In the genomic region with DNA sequence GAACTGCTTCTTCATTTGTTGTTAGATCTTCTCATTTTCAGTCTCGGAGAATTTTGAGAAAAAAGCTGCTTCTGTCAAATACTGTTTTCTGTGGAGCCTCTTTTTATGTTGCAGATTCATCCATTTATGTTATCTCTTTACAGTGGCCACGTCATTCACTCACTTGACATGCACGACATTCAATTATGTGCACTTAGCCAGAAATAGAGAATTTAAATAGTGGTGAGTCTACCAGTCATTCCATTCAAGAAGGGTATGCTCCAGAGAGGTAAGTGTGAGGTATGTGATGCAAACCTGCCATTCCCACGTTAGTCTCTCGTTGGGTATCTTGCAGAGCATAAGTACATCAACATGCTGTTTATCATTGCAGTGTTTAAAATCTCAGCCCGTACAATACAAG, we compare ENCODE assay signal across 11 cellular contexts. TPM values are rescaled to one million over a fixed set of nuclear protein-coding genes. Genes with fewer than 3 reads are reported as not detected.
DNase-seq lines count a peak whose midpoint lies in the region; ATAC-seq, FAIRE-seq and TF ChIP-seq lines count a peak whose summit lies in the region.
"Had no signal": no experiment of that assay in that cellular context is flagged by ENCODE, and none has a peak within 500 bp of the region (broad histone marks: within the 10 kb centered on the region; RNA-seq: fewer than 3 reads in every experiment).

No MANE protein-coding gene starts in this region.

- H3K4me3 Mint-ChIP-seq in activated naive CD4-positive, alpha-beta T cell treated with anti-CD3 and anti-CD28 coated beads, Interleukin-2, amount 10 ng/mL, durations not matched to agents 7 days and 5 days = no peak overlapping the region
- peak overlapping the region; percentile 47 for H3K4me3 Mint-ChIP-seq in stimulated activated naive CD8-positive, alpha-beta T cell treated with anti-CD3 and anti-CD28 coated beads, Interleukin-15, Interleukin-2, amounts not matched to agents 100 ng/mL and 50 ng/mL, for 24 hours
- no peak overlapping the region for H3K4me3 Mint-ChIP-seq in CD8-positive, alpha-beta T cell
- no peak overlapping the region for H3K4me3 Mint-ChIP-seq in Calu3 (ENCODE audit: low read depth, unreplicated experiment)

- H3K27ac ChIP-seq in GM12878 (ENCODE audit: control insufficient read depth, insufficient read depth) = peak overlapping the region; percentile 85
- H3K27ac ChIP-seq in CD8-positive, alpha-beta T cell (ENCODE audit: low read depth, low read length) = no peak overlapping the region

- peak overlapping the region; percentile 12 for H3K27ac Mint-ChIP-seq in activated naive CD4-positive, alpha-beta T cell treated with anti-CD3 and anti-CD28 coated beads, Interleukin-2, amount 10 ng/mL, durations not matched to agents 7 days and 5 days
- H3K27ac Mint-ChIP-seq in stimulated activated naive CD8-positive, alpha-beta T cell treated with anti-CD3 and anti-CD28 coated beads, Interleukin-15, Interleukin-2, amounts not matched to agents 100 ng/mL and 50 ng/mL, for 24 hours = peak overlapping the region; percentile 90
- no peak overlapping the region for H3K27ac Mint-ChIP-seq in CD8-positive, alpha-beta T cell
- no peak overlapping the region for H3K27ac Mint-ChIP-seq in Calu3 (ENCODE audit: unreplicated experiment)

- RAD21 ChIA-PET in GM12878 (lab: Charles Lee; ENCODE audit: unreplicated experiment) = interaction anchor here (0.7 to 5.7 kb wide), 8 partner anchors 26 to 333 kb away, joined by 3 to 42 read pairs (median 4); no protein-coding TSS in a partner anchor

- CTCF ChIA-PET in activated naive CD4-positive, alpha-beta T cell treated with anti-CD3 and anti-CD28 coated beads, Interleukin-2, amount 10 ng/mL, durations not matched to agents 7 days and 5 days (lab: Charles Lee) = interaction anchor here (1.1 to 1.2 kb wide), 2 partner anchors 28 to 120 kb away, joined by 4 to 6 read pairs; a partner anchor contains a TSS
- CTCF ChIA-PET in GM12878 (lab: Yijun Ruan, JAX) (interaction anchor here (0.8 to 2.3 kb wide), 10 partner anchors 8 to 375 kb away, joined by 3 to 8 read pairs (median 4); a partner anchor contains a TSS), Calu3 (lab: Charles Lee) (no interaction called here)
- CTCF ChIA-PET in CD8-positive, alpha-beta T cell (lab: Charles Lee) = interaction anchor here (1.5 kb wide), 1 partner anchor 173 kb away, joined by 4 read pairs; no protein-coding TSS in a partner anchor

- no peak for FAIRE-seq in GM12878 (lab: Jason Lieb, UNC)

- no peak for TF ChIP-seq EP300 in GM12878 (IDR thresholded peaks at IDR 0.05; ENCODE audit: borderline replicate concordance in 1 of 2, control insufficient read depth in 1 of 2, low read depth in 2 of 2, low read length in 2 of 2)

- no peaks in the 10 kb centered on the region for H3K9me3 Mint-ChIP-seq in activated naive CD4-positive, alpha-beta T cell treated with anti-CD3 and anti-CD28 coated beads, Interleukin-2, amount 10 ng/mL, durations not matched to agents 7 days and 5 days
- H3K9me3 Mint-ChIP-seq in stimulated activated naive CD8-positive, alpha-beta T cell treated with anti-CD3 and anti-CD28 coated beads, Interleukin-15, Interleukin-2, amounts not matched to agents 100 ng/mL and 50 ng/mL, for 24 hours = no peaks in the 10 kb centered on the region
- no peaks in the 10 kb centered on the region for H3K9me3 Mint-ChIP-seq in CD8-positive, alpha-beta T cell
- H3K9me3 Mint-ChIP-seq in Calu3 (ENCODE audit: low read depth, unreplicated experiment) = no peaks in the 10 kb centered on the region

- H4K20me1 ChIP-seq in GM12878 (ENCODE audit: control insufficient read depth, insufficient read depth) = no peaks in the 10 kb centered on the region

- ATAC-seq in HG03439 (IDR thresholded peaks at IDR 0.05; ENCODE audit: unreplicated experiment) = peak; percentile 45
- peak; percentile 55 for ATAC-seq in GM12878
- no peak for ATAC-seq in CD8-positive, alpha-beta T cell

- no peak overlapping the region for H2AFZ ChIP-seq in GM12878 (ENCODE audit: control insufficient read depth, low read depth, low read length)

- intact Hi-C loops in GM12878 (cut with micrococcal nuclease; ENCODE audit: unreplicated experiment) (no loop called here), Calu3 (cut with micrococcal nuclease; ENCODE audit: unreplicated experiment) (no loop called here)
- intact Hi-C loops in CD8-positive, alpha-beta T cell (cut with DNase I, micrococcal nuclease) = no loop called here

- SMC1A ChIA-PET in GM12878 (lab: Charles Lee; ENCODE audit: uncharacterized antibody, unreplicated experiment) = interaction anchor here (0.6 to 2.8 kb wide), 16 partner anchors 8 to 327 kb away, joined by 3 to 9 read pairs (median 4); no protein-coding TSS in a partner anchor

- no peaks in the 10 kb centered on the region for H3K27me3 Mint-ChIP-seq in activated naive CD4-positive, alpha-beta T cell treated with anti-CD3 and anti-CD28 coated beads, Interleukin-2, amount 10 ng/mL, durations not matched to agents 7 days and 5 days
- no peaks in the 10 kb centered on the region for H3K27me3 Mint-ChIP-seq in stimulated activated naive CD8-positive, alpha-beta T cell treated with anti-CD3 and anti-CD28 coated beads, Interleukin-15, Interleukin-2, amounts not matched to agents 100 ng/mL and 50 ng/mL, for 24 hours
- no peaks in the 10 kb centered on the region for H3K27me3 Mint-ChIP-seq in CD8-positive, alpha-beta T cell (ENCODE audit: low read depth)
- no peaks in the 10 kb centered on the region for H3K27me3 Mint-ChIP-seq in Calu3 (ENCODE audit: unreplicated experiment)

- no peak for DNase-seq in activated naive CD4-positive, alpha-beta T cell treated with anti-CD3 and anti-CD28 coated beads, Interleukin-2, amount 10 ng/mL, durations not matched to agents 7 days and 5 days
- DNase-seq in activated naive CD4-positive, alpha-beta T cell treated with Interleukin-2 at 50 U/mL for 16 hours = no peak
- DNase-seq in GM12878 (ENCODE audit: low read depth, low spot score) (no peak), midbrain (lab: John Stamatoyannopoulos, UW) (no peak), Calu3 (no peak)
- no peak for DNase-seq in CD8-positive, alpha-beta T cell
- DNase-seq: AML-193; SHP77 treated with DMSO at 0.1 percent for 48 hours; stimulated activated naive CD4-positive, alpha-beta T cell had no signal

- H3K79me2 ChIP-seq in GM12878 (ENCODE audit: control insufficient read depth, insufficient read depth, low read length) = peaks cover 94% of the 10 kb centered on the region

- peaks cover 26% of the 10 kb centered on the region for H3K4me1 ChIP-seq in GM12878 (ENCODE audit: control insufficient read depth, insufficient read depth, low read length)
- H3K4me1 ChIP-seq in CD8-positive, alpha-beta T cell (ENCODE audit: insufficient read depth, low read length) = no peaks in the 10 kb centered on the region

- H3K4me2 ChIP-seq in GM12878 (ENCODE audit: control insufficient read depth, insufficient read depth) = peak overlapping the region; percentile 90

- no peak for TF ChIP-seq POLR2A in GM12878 (IDR thresholded peaks at IDR 0.05; ENCODE audit: low read depth, low read length)

- POLR2A ChIA-PET in GM12878 (lab: Charles Lee) = interaction anchor here (0.6 to 2.1 kb wide), 4 partner anchors 8 to 93 kb away, joined by 4 to 9 read pairs (median 4); no protein-coding TSS in a partner anchor
- POLR2A ChIA-PET in CD8-positive, alpha-beta T cell (lab: Charles Lee) = interaction anchor here (0.6 to 1.0 kb wide), 2 partner anchors 10 to 127 kb away, joined by 3 read pairs; a partner anchor contains a TSS

- peaks cover 4 to 8% of the 10 kb centered on the region in 2 experiments for H3K36me3 ChIP-seq in GM12878 (ENCODE audit: control insufficient read depth in 2 of 2, insufficient read depth in 2 of 2, low read length in 1 of 2)
- no peaks in the 10 kb centered on the region for H3K36me3 ChIP-seq in CD8-positive, alpha-beta T cell (ENCODE audit: insufficient read depth, low read length)

- no peaks in the 10 kb centered on the region for H3K27me3 ChIP-seq in GM12878 (replicated peaks in 1 of 2; ENCODE audit: control insufficient read depth in 2 of 2, insufficient read depth in 2 of 2, low read length in 1 of 2)
- no peaks in the 10 kb centered on the region for H3K27me3 ChIP-seq in CD8-positive, alpha-beta T cell (ENCODE audit: insufficient read depth, low read length)

- H3K4me3 ChIP-seq in GM12878 = peak overlapping the region; percentile 53
- H3K4me3 ChIP-seq in CD8-positive, alpha-beta T cell (ENCODE audit: low read depth, low read length) = no peak overlapping the region

- in situ Hi-C loops in GM12878 (cut with MboI) = no loop called here

- H3K36me3 Mint-ChIP-seq in activated naive CD4-positive, alpha-beta T cell treated with anti-CD3 and anti-CD28 coated beads, Interleukin-2, amount 10 ng/mL, durations not matched to agents 7 days and 5 days = peaks cover 30% of the 10 kb centered on the region
- peaks cover 69% of the 10 kb centered on the region for H3K36me3 Mint-ChIP-seq in stimulated activated naive CD8-positive, alpha-beta T cell treated with anti-CD3 and anti-CD28 coated beads, Interleukin-15, Interleukin-2, amounts not matched to agents 100 ng/mL and 50 ng/mL, for 24 hours (ENCODE audit: low read depth)
- peaks cover 40% of the 10 kb centered on the region for H3K36me3 Mint-ChIP-seq in CD8-positive, alpha-beta T cell
- H3K36me3 Mint-ChIP-seq in Calu3 (ENCODE audit: insufficient read depth, unreplicated experiment) = peaks cover 12% of the 10 kb centered on the region

- H3K9me3 ChIP-seq in GM12878 (replicated peaks; ENCODE audit: control insufficient read depth, insufficient read depth, low read length) = no peaks in the 10 kb centered on the region; the same call in 2 of the 3 replicates
- H3K9me3 ChIP-seq in CD8-positive, alpha-beta T cell (ENCODE audit: low read length) = no peaks in the 10 kb centered on the region

- no peak for TF ChIP-seq CTCF in GM12878 (IDR thresholded peaks at IDR 0.05 in 2 of 3, conservative IDR thresholded peaks at IDR 0.05 in 1 of 3; ENCODE audit: control insufficient read depth in 2 of 3, extremely low read depth in 1 of 3, insufficient read depth in 1 of 3, low read depth in 3 of 3, low read length in 3 of 3)
- no peak for TF ChIP-seq CTCF in CD8-positive, alpha-beta T cell (IDR thresholded peaks at IDR 0.05)
- no peak for TF ChIP-seq CTCF in Calu3 (IDR thresholded peaks at IDR 0.05; ENCODE audit: unreplicated experiment)

- H3K4me1 Mint-ChIP-seq in activated naive CD4-positive, alpha-beta T cell treated with anti-CD3 and anti-CD28 coated beads, Interleukin-2, amount 10 ng/mL, durations not matched to agents 7 days and 5 days = peaks cover 44% of the 10 kb centered on the region
- peaks cover 64% of the 10 kb centered on the region for H3K4me1 Mint-ChIP-seq in stimulated activated naive CD8-positive, alpha-beta T cell treated with anti-CD3 and anti-CD28 coated beads, Interleukin-15, Interleukin-2, amounts not matched to agents 100 ng/mL and 50 ng/mL, for 24 hours (ENCODE audit: low read depth)
- H3K4me1 Mint-ChIP-seq in CD8-positive, alpha-beta T cell (ENCODE audit: low read depth) = peaks cover 65% of the 10 kb centered on the region
- peaks cover 23% of the 10 kb centered on the region for H3K4me1 Mint-ChIP-seq in Calu3 (ENCODE audit: low read depth, unreplicated experiment)

- under 1% methylated on average over 6 of the region's 6 CpGs for WGBS in GM12878 (ENCODE audit: insufficient coverage, insufficient replicate concordance, low lambda C conversion rate, missing lambda C conversion rate)

- no peak for TF ChIP-seq RAD21 in GM12878 (IDR thresholded peaks at IDR 0.05; ENCODE audit: insufficient read depth, low read depth, low read length)

- BruUV-seq in GM12878 (replicated peaks; lab: Mats Ljungman, UMichigan) (TSS peak; percentile 2), Calu3 (replicated peaks; lab: Mats Ljungman, UMichigan) (no TSS peak)

- peak overlapping the region; percentile 49 for H3K9ac ChIP-seq in GM12878 (ENCODE audit: control insufficient read depth, insufficient read depth, low read length)

RNA-seq across cellular contexts. Expression of a gene that starts 9.8 kb away (rescaled TPM):
- total RNA-seq in GM12878 (2013; cell fraction: nucleolus; rRNA removed) = 73.4 and 75.0 TPM in 2 replicates
- total RNA-seq in GM12878 (2014; rRNA removed) (122 and 150 TPM in 2 replicates), GM12878 (2014; rRNA removed; fragmentation: Illumina TruSeq; extraction: Trizol) (123 and 129 TPM in 2 replicates), GM12878 (2021) (161 and 167 TPM in 2 replicates), Calu3 (2022) (145 and 155 TPM in 2 replicates)
- 27.5 TPM for polyA plus RNA-seq in GM12878 (2011; ENCODE audit: low read depth)
- polyA plus RNA-seq in GM12878 (2011; rRNA removed) (167 and 209 TPM in 2 replicates), GM12878 (2014; fragmentation: Illumina TruSeq; extraction: Trizol) (119 and 147 TPM in 2 replicates), GM12878 (2014; fragmentation: Nextera tagmentation; extraction: Ambion mirVana) (100 to 1,000 TPM in 1 of 2 experiments, 10 to 100 TPM in 1; 77.2 to 114 TPM), GM12878 (2014; rRNA removed) (71.2 and 84.8 TPM in 2 replicates), GM12878 (2016; fragmentation: Nextera tagmentation; extraction: Ambion mirVana) (100 to 1,000 TPM; 120 to 124 TPM)
- 40.2 and 49.8 TPM in 2 replicates for polyA plus RNA-seq in GM12878 (2011; cell fraction: cytosol; rRNA removed)
- 24.9 and 28.6 TPM in 2 replicates for polyA plus RNA-seq in GM12878 (2011; cell fraction: nucleus; rRNA removed)
- polyA plus RNA-seq in GM12878 (2012) = 48.0 and 52.4 TPM in 2 replicates
- 62.9 and 115 TPM in 2 replicates for polyA minus RNA-seq in GM12878 (2011; rRNA and poly(A)+ RNA removed)
- polyA minus RNA-seq in GM12878 (2011; cell fraction: cytosol; rRNA and poly(A)+ RNA removed) = 40.1 and 44.7 TPM in 2 replicates
- polyA minus RNA-seq in GM12878 (2011; cell fraction: nucleus; rRNA and poly(A)+ RNA removed) = 13.4 and 25.0 TPM in 2 replicates
- 100 to 1,000 TPM; 141 to 156 TPM for total RNA-seq in CD8-positive, alpha-beta T cell

RNA-seq across cellular contexts. Expression of a gene that starts 30.3 kb away (rescaled TPM):
- total RNA-seq in GM12878 (2013; cell fraction: nucleolus; rRNA removed) = 30.8 and 31.3 TPM in 2 replicates
- total RNA-seq in GM12878 (2014; rRNA removed) = 32.4 and 33.1 TPM in 2 replicates
- 32.1 and 35.0 TPM in 2 replicates for total RNA-seq in GM12878 (2014; rRNA removed; fragmentation: Illumina TruSeq; extraction: Trizol)
- 30.2 and 34.6 TPM in 2 replicates for total RNA-seq in GM12878 (2021)
- polyA plus RNA-seq in GM12878 (2011; ENCODE audit: low read depth) = 7.1 TPM
- polyA plus RNA-seq in GM12878 (2011; rRNA removed) = 42.9 and 44.5 TPM in 2 replicates
- polyA plus RNA-seq in GM12878 (2011; cell fraction: cytosol; rRNA removed) = 37.6 and 43.4 TPM in 2 replicates
- 51.9 and 59.1 TPM in 2 replicates for polyA plus RNA-seq in GM12878 (2011; cell fraction: nucleus; rRNA removed)
- 9.3 and 14.9 TPM in 2 replicates for polyA plus RNA-seq in GM12878 (2012)
- polyA plus RNA-seq in GM12878 (2014; fragmentation: Illumina TruSeq; extraction: Trizol) = 26.8 and 41.0 TPM in 2 replicates
- 1 to 10 TPM; 4.2 to 4.3 TPM for polyA plus RNA-seq in GM12878 (2014; fragmentation: Nextera tagmentation; extraction: Ambion mirVana)
- 29.8 and 30.4 TPM in 2 replicates for polyA plus RNA-seq in GM12878 (2014; rRNA removed)
- 10 to 100 TPM; 17.6 to 18.1 TPM for polyA plus RNA-seq in GM12878 (2016; fragmentation: Nextera tagmentation; extraction: Ambion mirVana)
- 72.4 and 94.5 TPM in 2 replicates for polyA minus RNA-seq in GM12878 (2011; rRNA and poly(A)+ RNA removed)
- polyA minus RNA-seq in GM12878 (2011; cell fraction: cytosol; rRNA and poly(A)+ RNA removed) = 17.6 and 29.7 TPM in 2 replicates
- polyA minus RNA-seq in GM12878 (2011; cell fraction: nucleus; rRNA and poly(A)+ RNA removed) = 28.9 and 42.3 TPM in 2 replicates
- 10 to 100 TPM; 22.5 to 22.7 TPM for total RNA-seq in CD8-positive, alpha-beta T cell
- 5.1 and 6.1 TPM in 2 replicates for total RNA-seq in Calu3 (2022)

Comparison
In these comparisons a context has a peak if more than half of its experiments do, and no peak if none do; other contexts are left out.
1. H3K27ac Mint-ChIP-seq: peak in activated naive CD4-positive, alpha-beta T cell treated with anti-CD3 and anti-CD28 coated beads, Interleukin-2, amount 10 ng/mL, durations not matched to agents 7 days and 5 days (single experiment) and stimulated activated naive CD8-positive, alpha-beta T cell treated with anti-CD3 and anti-CD28 coated beads, Interleukin-15, Interleukin-2, amounts not matched to agents 100 ng/mL and 50 ng/mL, for 24 hours (single experiment); none in CD8-positive, alpha-beta T cell (single experiment) and Calu3 (single experiment).